ENCODE assay signal across 23 cellular contexts in genomic region chr17:82941021-82942001, GRCh38.
DNase-seq lines count a peak whose midpoint lies in the region; ATAC-seq and TF ChIP-seq lines count a peak whose summit lies in the region.
"Had no signal": no experiment of that assay in that cellular context is flagged by ENCODE, and none has a peak within 500 bp of the region (broad histone marks: within the 10 kb centered on the region; RNA-seq: fewer than 3 reads in every experiment).

No MANE protein-coding gene starts in this region.

- H3K4me3 ChIP-seq in coronary artery: no peak overlapping the region
- H3K4me3 ChIP-seq in mucosa of descending colon: no peak overlapping the region
- no peak overlapping the region for H3K4me3 ChIP-seq in upper lobe of left lung
- H3K4me3 ChIP-seq: cardiac muscle cell, GM23338 had no signal

- no peak for ATAC-seq in mucosa of descending colon
- ATAC-seq in upper lobe of left lung (ENCODE audit: low FRiP score in 2 of 2): no peak
- ATAC-seq: GM23338 had no signal

- H3K9me3 ChIP-seq in mucosa of descending colon (peaks cover 21% of the 10 kb centered on the region), upper lobe of left lung (peaks cover 9 to 21% (median 16%) of the 10 kb centered on the region in 4 donors)

- 92 to 95% methylated on average over 13 to 28 of the region's 36 CpGs for WGBS in upper lobe of left lung, 2 donors

- no peak for TF ChIP-seq EP300 in upper lobe of left lung (IDR thresholded peaks at IDR 0.05)

- no peaks in the 10 kb centered on the region for H3K4me1 ChIP-seq in mucosa of descending colon (ENCODE audit: low read depth)
- H3K4me1 ChIP-seq in upper lobe of left lung: peaks cover 0 to 9% (median 4%) of the 10 kb centered on the region in 4 donors
- H3K4me1 ChIP-seq: BE2C had no signal

- TF ChIP-seq POLR2A in upper lobe of left lung (IDR thresholded peaks at IDR 0.05): no peak

- H3K27ac ChIP-seq in coronary artery (no peak overlapping the region), upper lobe of left lung (no peak overlapping the region)
- H3K27ac ChIP-seq: cardiac muscle cell had no signal

- H3K27me3 ChIP-seq in upper lobe of left lung: no peaks in the 10 kb centered on the region
- H3K27me3 ChIP-seq: BE2C, cardiac muscle cell had no signal

- no peaks in the 10 kb centered on the region for H3K36me3 ChIP-seq in mucosa of descending colon (ENCODE audit: low read depth)
- peaks cover 16 to 82% (median 73%) of the 10 kb centered on the region in 4 donors for H3K36me3 ChIP-seq in upper lobe of left lung

- peak; percentile 9 for DNase-seq in activated naive CD4-positive, alpha-beta T cell treated with anti-CD3 and anti-CD28 coated beads, Interleukin-2, amount 50 U/mL, for 16 hours
- DNase-seq in activated naive CD4-positive, alpha-beta T cell treated with Interleukin-2 at 50 U/mL for 16 hours: no peak
- DNase-seq in coronary artery (ENCODE audit: low spot score): peak; percentile 66
- peak in 2 of 3 donors; percentile 14 to 36 for DNase-seq in mucosa of descending colon
- DNase-seq in upper lobe of left lung: peak; percentile 12 to 60
- no peak for DNase-seq in NCI-H748 treated with DMSO at 0.1 percent for 48 hours (lab: John Stamatoyannopoulos, UW)
- DNase-seq in anterior cingulate cortex (lab: John Stamatoyannopoulos, UW): no peak
- DNase-seq in SW 1271 (lab: John Stamatoyannopoulos, UW): no peak
- DNase-seq: activated CD4-positive, alpha-beta T cell treated with anti-CD3 and anti-CD28 coated beads, Interleukin-2, amount 50 U/mL, for 48 hours; activated T-cell treated with anti-CD3 and anti-CD28 coated beads for 4 hours; dermis blood vessel endothelial cell; GF-D8; HFFc6; NCI-H2081; NCI-H345; NCI-H82; retina; SHP77; T1000; trophoblast cell had no signal

- TF ChIP-seq CTCF in coronary artery (IDR thresholded peaks at IDR 0.05) (no peak), mucosa of descending colon (IDR thresholded peaks at IDR 0.05) (no peak), upper lobe of left lung (IDR thresholded peaks at IDR 0.05) (no peak)

- intact Hi-C loops in mucosa of descending colon (cut with DNase I, micrococcal nuclease): no loop called here

Comparison
In these comparisons a context has a peak if more than half of its experiments do, and no peak if none do; other contexts are left out.
1. DNase-seq: peak in activated naive CD4-positive, alpha-beta T cell treated with anti-CD3 and anti-CD28 coated beads, Interleukin-2, amount 50 U/mL, for 16 hours (single experiment), coronary artery (single experiment), mucosa of descending colon (2 of 3) and upper lobe of left lung (2 of 2); none in activated naive CD4-positive, alpha-beta T cell treated with Interleukin-2 at 50 U/mL for 16 hours (single experiment), NCI-H748 treated with DMSO at 0.1 percent for 48 hours (single experiment), anterior cingulate cortex (0 of 58) and SW 1271 (0 of 2).